ENCODE assay signal across 20 cellular contexts in genomic region chr11:74001822-74002286, GRCh38. TPM values are rescaled to one million over a fixed set of nuclear protein-coding genes. Genes with fewer than 3 reads are reported as not detected.
A peak's percentile ranks its signal among the peaks of the same experiment; 100 is the strongest.
DNase-seq lines count a peak whose midpoint lies in the region; ATAC-seq and TF ChIP-seq lines count a peak whose summit lies in the region.
"Had no signal": no experiment of that assay in that cellular context is flagged by ENCODE, and none has a peak within 500 bp of the region (broad histone marks: within the 10 kb centered on the region; RNA-seq: fewer than 3 reads in every experiment).

No MANE protein-coding gene starts in this region.

- H3K27ac Mint-ChIP-seq in stimulated activated naive CD8-positive, alpha-beta T cell treated with anti-CD3 and anti-CD28 coated beads, Interleukin-15, Interleukin-2, amounts not matched to agents 100 ng/mL and 50 ng/mL, for 24 hours = peak overlapping the region; percentile 43
- H3K27ac Mint-ChIP-seq in stimulated activated naive CD8-positive, alpha-beta T cell treated with anti-CD3 and anti-CD28 coated beads, Interleukin-15, amount 100 ng/mL, for 72 hours = no peak overlapping the region
- H3K27ac Mint-ChIP-seq in natural killer cell treated with Interleukin-12 subunit alpha and Interleukin-12 subunit beta and Interleukin-15 and Interleukin-18, amount 100 ng/mL, for 72 hours = peak overlapping the region; percentile 95 to 96
- H3K27ac Mint-ChIP-seq: nephron, WTC11 had no signal

- no peak overlapping the region for H3K4me3 Mint-ChIP-seq in stimulated activated naive CD8-positive, alpha-beta T cell treated with anti-CD3 and anti-CD28 coated beads, Interleukin-15, Interleukin-2, amounts not matched to agents 100 ng/mL and 50 ng/mL, for 24 hours
- no peak overlapping the region for H3K4me3 Mint-ChIP-seq in stimulated activated naive CD8-positive, alpha-beta T cell treated with anti-CD3 and anti-CD28 coated beads, Interleukin-15, amount 100 ng/mL, for 72 hours
- H3K4me3 Mint-ChIP-seq in natural killer cell treated with Interleukin-12 subunit alpha and Interleukin-12 subunit beta and Interleukin-15 and Interleukin-18, amount 100 ng/mL, for 72 hours = peak overlapping the region; percentile 40
- H3K4me3 Mint-ChIP-seq: nephron, WTC11 had no signal

- H3K27ac ChIP-seq in coronary artery = no peak overlapping the region
- H3K27ac ChIP-seq: colonic mucosa, parathyroid adenoma, SJCRH30 had no signal

- peaks cover 11% of the 10 kb centered on the region for H3K36me3 Mint-ChIP-seq in stimulated activated naive CD8-positive, alpha-beta T cell treated with anti-CD3 and anti-CD28 coated beads, Interleukin-15, Interleukin-2, amounts not matched to agents 100 ng/mL and 50 ng/mL, for 24 hours (ENCODE audit: low read depth)
- no peaks in the 10 kb centered on the region for H3K36me3 Mint-ChIP-seq in natural killer cell treated with Interleukin-12 subunit alpha and Interleukin-12 subunit beta and Interleukin-15 and Interleukin-18, amount 100 ng/mL, for 72 hours
- H3K36me3 Mint-ChIP-seq: WTC11 had no signal

- H3K27me3 Mint-ChIP-seq in stimulated activated naive CD8-positive, alpha-beta T cell treated with anti-CD3 and anti-CD28 coated beads, Interleukin-15, Interleukin-2, amounts not matched to agents 100 ng/mL and 50 ng/mL, for 24 hours = no peaks in the 10 kb centered on the region
- no peaks in the 10 kb centered on the region for H3K27me3 Mint-ChIP-seq in stimulated activated naive CD8-positive, alpha-beta T cell treated with anti-CD3 and anti-CD28 coated beads, Interleukin-15, amount 100 ng/mL, for 72 hours
- H3K27me3 Mint-ChIP-seq in natural killer cell treated with Interleukin-12 subunit alpha and Interleukin-12 subunit beta and Interleukin-15 and Interleukin-18, amount 100 ng/mL, for 72 hours = no peaks in the 10 kb centered on the region
- H3K27me3 Mint-ChIP-seq: CD4-positive, CD25-positive, alpha-beta regulatory T cell had no signal

- TF ChIP-seq CTCF in coronary artery (IDR thresholded peaks at IDR 0.05) = no peak

- H3K4me1 Mint-ChIP-seq in stimulated activated naive CD8-positive, alpha-beta T cell treated with anti-CD3 and anti-CD28 coated beads, Interleukin-15, Interleukin-2, amounts not matched to agents 100 ng/mL and 50 ng/mL, for 24 hours (ENCODE audit: low read depth) = peaks cover 77% of the 10 kb centered on the region
- peaks cover 92% of the 10 kb centered on the region for H3K4me1 Mint-ChIP-seq in stimulated activated naive CD8-positive, alpha-beta T cell treated with anti-CD3 and anti-CD28 coated beads, Interleukin-15, amount 100 ng/mL, for 72 hours
- peaks cover 72% of the 10 kb centered on the region in 2 donors for H3K4me1 Mint-ChIP-seq in natural killer cell treated with Interleukin-12 subunit alpha and Interleukin-12 subunit beta and Interleukin-15 and Interleukin-18, amount 100 ng/mL, for 72 hours (ENCODE audit: low read depth in 2 of 2)

- no peaks in the 10 kb centered on the region for H3K9me3 Mint-ChIP-seq in stimulated activated naive CD8-positive, alpha-beta T cell treated with anti-CD3 and anti-CD28 coated beads, Interleukin-15, Interleukin-2, amounts not matched to agents 100 ng/mL and 50 ng/mL, for 24 hours
- no peaks in the 10 kb centered on the region for H3K9me3 Mint-ChIP-seq in stimulated activated naive CD8-positive, alpha-beta T cell treated with anti-CD3 and anti-CD28 coated beads, Interleukin-15, amount 100 ng/mL, for 72 hours
- no peaks in the 10 kb centered on the region for H3K9me3 Mint-ChIP-seq in natural killer cell treated with Interleukin-12 subunit alpha and Interleukin-12 subunit beta and Interleukin-15 and Interleukin-18, amount 100 ng/mL, for 72 hours
- H3K9me3 Mint-ChIP-seq: CD4-positive, CD25-positive, alpha-beta regulatory T cell; nephron; WTC11 had no signal

- DNase-seq in stimulated activated naive CD8-positive, alpha-beta T cell treated with anti-CD3 and anti-CD28 coated beads, Interleukin-15, amount 100 ng/mL, for 72 hours = no peak
- DNase-seq in coronary artery (ENCODE audit: low spot score) = peak; percentile 61
- DNase-seq in natural killer cell treated with Interleukin-12 subunit alpha and Interleukin-12 subunit beta and Interleukin-15 and Interleukin-18, amount 100 ng/mL, for 72 hours (ENCODE audit: low spot score) = no peak
- DNase-seq in NCI-H510A (lab: John Stamatoyannopoulos, UW) = no peak
- DNase-seq in GF-D8 (lab: John Stamatoyannopoulos, UW) = no peak
- DNase-seq: CD4-positive, CD25-positive, alpha-beta regulatory T cell; colonic mucosa; DMS153; KG1; mesenchymal stem cell; NCI-H1436 treated with DMSO at 0.1 percent for 48 hours; NCI-H524; SJCRH30 had no signal

- no peak for ATAC-seq in stimulated activated naive CD8-positive, alpha-beta T cell treated with anti-CD3 and anti-CD28 coated beads, Interleukin-15, amount 100 ng/mL, for 72 hours
- ATAC-seq in natural killer cell treated with Interleukin-12 subunit alpha and Interleukin-12 subunit beta and Interleukin-15 and Interleukin-18, amount 100 ng/mL, for 72 hours = peak; percentile 9 to 37
- no peak for ATAC-seq in GM18909 (IDR thresholded peaks at IDR 0.05; ENCODE audit: poor library complexity, unreplicated experiment)
- no peak for ATAC-seq in GM18519 (IDR thresholded peaks at IDR 0.05; ENCODE audit: low FRiP score, unreplicated experiment)
- ATAC-seq: left colon, WTC11 had no signal

- H3K4me3 ChIP-seq in coronary artery = no peak overlapping the region
- H3K4me3 ChIP-seq: colonic mucosa, SJCRH30 had no signal

RNA-seq across cellular contexts. Expression of gene UCP3, which starts 7.0 kb away (rescaled TPM):
- total RNA-seq in natural killer cell treated with Interleukin-12 subunit alpha and Interleukin-12 subunit beta and Interleukin-15 and Interleukin-18, amount 100 ng/mL, for 72 hours = 1 to 10 TPM; 5.2 to 7.2 TPM

RNA-seq across cellular contexts. Expression of gene UCP2, which starts 19.2 kb away (rescaled TPM):
- total RNA-seq in natural killer cell treated with Interleukin-12 subunit alpha and Interleukin-12 subunit beta and Interleukin-15 and Interleukin-18, amount 100 ng/mL, for 72 hours = 100 to 1,000 TPM; 333 to 668 TPM

RNA-seq across cellular contexts. Expression of gene DNAJB13, which starts 51.0 kb away (rescaled TPM):
- total RNA-seq in natural killer cell treated with Interleukin-12 subunit alpha and Interleukin-12 subunit beta and Interleukin-15 and Interleukin-18, amount 100 ng/mL, for 72 hours = under 1 TPM in 1 of 2 donors, not detected in 1; 0.47 TPM
- total RNA-seq: CD4-positive, CD25-positive, alpha-beta regulatory T cell; colonic mucosa; left colon; SJCRH30 had no signal

Comparison
In these comparisons a context has a peak if more than half of its experiments do, and no peak if none do; other contexts are left out.
1. H3K27ac Mint-ChIP-seq: peak in stimulated activated naive CD8-positive, alpha-beta T cell treated with anti-CD3 and anti-CD28 coated beads, Interleukin-15, Interleukin-2, amounts not matched to agents 100 ng/mL and 50 ng/mL, for 24 hours (single experiment) and natural killer cell treated with Interleukin-12 subunit alpha and Interleukin-12 subunit beta and Interleukin-15 and Interleukin-18, amount 100 ng/mL, for 72 hours (2 of 2); none in stimulated activated naive CD8-positive, alpha-beta T cell treated with anti-CD3 and anti-CD28 coated beads, Interleukin-15, amount 100 ng/mL, for 72 hours (0 of 2).
2. ATAC-seq: peak in natural killer cell treated with Interleukin-12 subunit alpha and Interleukin-12 subunit beta and Interleukin-15 and Interleukin-18, amount 100 ng/mL, for 72 hours (2 of 2); none in stimulated activated naive CD8-positive, alpha-beta T cell treated with anti-CD3 and anti-CD28 coated beads, Interleukin-15, amount 100 ng/mL, for 72 hours (single experiment), GM18909 (single experiment) and GM18519 (single experiment).